9 cellular contexts compared by ENCODE assay signal in the genomic region with DNA sequence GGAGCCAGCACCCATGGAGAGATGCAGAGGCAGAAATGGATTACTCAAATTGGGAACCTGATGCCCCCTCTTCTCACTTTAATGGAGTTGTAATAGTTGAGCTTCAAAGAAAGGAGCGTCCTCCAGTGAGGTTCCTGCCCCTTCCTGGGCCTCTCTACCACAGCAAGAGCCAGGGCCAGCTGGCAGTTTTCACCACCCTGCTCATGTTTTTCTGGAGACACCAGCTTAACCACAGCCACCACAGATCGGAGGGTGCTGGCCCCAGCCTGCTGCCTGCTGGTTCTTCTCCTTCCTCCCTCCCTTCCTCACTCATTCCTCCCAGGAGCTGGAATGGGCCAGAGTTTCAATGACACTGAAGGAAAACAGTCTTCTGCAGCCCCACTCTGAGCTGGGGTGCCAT. TPM values are rescaled to one million over a fixed set of nuclear protein-coding genes. Genes with fewer than 3 reads are reported as not detected.
A peak's percentile ranks its signal among the peaks of the same experiment; 100 is the strongest.
DNase-seq lines count a peak whose midpoint lies in the region; ATAC-seq and TF ChIP-seq lines count a peak whose summit lies in the region.
"Had no signal": no experiment of that assay in that cellular context is flagged by ENCODE, and none has a peak within 500 bp of the region (broad histone marks: within the 10 kb centered on the region; RNA-seq: fewer than 3 reads in every experiment).

No MANE protein-coding gene starts in this region.

- H3K4me3 Mint-ChIP-seq in activated naive CD8-positive, alpha-beta T cell treated with anti-CD3 and anti-CD28 coated beads, Interleukin-2, amount 50 U/mL, for 24 hours: no peak overlapping the region
- peak overlapping the region; percentile 77 for H3K4me3 Mint-ChIP-seq in natural killer cell
- H3K4me3 Mint-ChIP-seq: memory B cell had no signal

- H3K9me3 Mint-ChIP-seq in activated naive CD8-positive, alpha-beta T cell treated with anti-CD3 and anti-CD28 coated beads, Interleukin-2, amount 50 U/mL, for 24 hours: no peaks in the 10 kb centered on the region
- H3K9me3 Mint-ChIP-seq in natural killer cell: no peaks in the 10 kb centered on the region
- H3K9me3 Mint-ChIP-seq: memory B cell had no signal

- H3K27me3 ChIP-seq in adrenal gland: no peaks in the 10 kb centered on the region

- H3K36me3 ChIP-seq in adrenal gland (replicated peaks in 1 of 2): no peaks in the 10 kb centered on the region

- H3K36me3 Mint-ChIP-seq in activated naive CD8-positive, alpha-beta T cell treated with anti-CD3 and anti-CD28 coated beads, Interleukin-2, amount 50 U/mL, for 24 hours (ENCODE audit: low read depth): peaks cover 4% of the 10 kb centered on the region
- peaks cover 60% of the 10 kb centered on the region for H3K36me3 Mint-ChIP-seq in natural killer cell

- H3K4me1 ChIP-seq in adrenal gland (replicated peaks in 1 of 2): peaks cover 12 to 21% of the 10 kb centered on the region in 2 donors

- H3K27ac ChIP-seq in adrenal gland: no peak overlapping the region

- ATAC-seq in activated naive CD8-positive, alpha-beta T cell treated with anti-CD3 and anti-CD28 coated beads, Interleukin-2, amount 50 U/mL, for 24 hours: peak; percentile 48
- ATAC-seq in natural killer cell: peak; percentile 51 to 74 (median 70)
- ATAC-seq in GM19328 (IDR thresholded peaks at IDR 0.05; ENCODE audit: unreplicated experiment): no peak
- no peak for ATAC-seq in HG02938 (IDR thresholded peaks at IDR 0.05; ENCODE audit: unreplicated experiment)
- ATAC-seq in GM19452 (IDR thresholded peaks at IDR 0.05; ENCODE audit: unreplicated experiment): no peak

- TF ChIP-seq CTCF in natural killer cell (IDR thresholded peaks at IDR 0.05) (no peak), adrenal gland (IDR thresholded peaks at IDR 0.05) (no peak)

- TF ChIP-seq POLR2A in adrenal gland (IDR thresholded peaks at IDR 0.05): no peak

- H3K4me3 ChIP-seq in adrenal gland: no peak overlapping the region

- peak overlapping the region; percentile 33 for H3K27ac Mint-ChIP-seq in activated naive CD8-positive, alpha-beta T cell treated with anti-CD3 and anti-CD28 coated beads, Interleukin-2, amount 50 U/mL, for 24 hours
- peak overlapping the region; percentile 71 to 90 for H3K27ac Mint-ChIP-seq in natural killer cell
- H3K27ac Mint-ChIP-seq: memory B cell had no signal

- DNase-seq in GM03348 (ENCODE audit: low spot score) (peak; percentile 43), NCI-H2107 (lab: John Stamatoyannopoulos, UW) (peak; percentile 30), natural killer cell (no peak), adrenal gland (no peak)
- DNase-seq in activated naive CD8-positive, alpha-beta T cell treated with anti-CD3 and anti-CD28 coated beads, Interleukin-2, amount 50 U/mL, for 24 hours: peak; percentile 32

- 80 to 94% (median 85%) methylated on average over 2 of the region's 2 CpGs for WGBS in adrenal gland, 4 donors

- no peaks in the 10 kb centered on the region for H3K27me3 Mint-ChIP-seq in activated naive CD8-positive, alpha-beta T cell treated with anti-CD3 and anti-CD28 coated beads, Interleukin-2, amount 50 U/mL, for 24 hours
- H3K27me3 Mint-ChIP-seq in natural killer cell (ENCODE audit: low read depth in 2 of 2): no peaks in the 10 kb centered on the region
- H3K27me3 Mint-ChIP-seq: memory B cell had no signal

- H3K9me3 ChIP-seq in adrenal gland (replicated peaks in 1 of 3): no peaks in the 10 kb centered on the region

- intact Hi-C loops in natural killer cell (cut with micrococcal nuclease): loop anchor here (5.0 kb wide), 1 partner anchor 40 kb away; no protein-coding TSS in a partner anchor
- intact Hi-C loops in adrenal gland (cut with DNase I): no loop called here

- H3K4me1 Mint-ChIP-seq in activated naive CD8-positive, alpha-beta T cell treated with anti-CD3 and anti-CD28 coated beads, Interleukin-2, amount 50 U/mL, for 24 hours: peaks cover 45% of the 10 kb centered on the region
- H3K4me1 Mint-ChIP-seq in natural killer cell: peaks cover 83 to 94% of the 10 kb centered on the region in 2 donors

RNA-seq across cellular contexts. Expression of gene TRAF6, which starts 57.8 kb away (rescaled TPM):
- 10 to 100 TPM; 37.9 to 43.3 (median 40.2) TPM for total RNA-seq in natural killer cell
- total RNA-seq in adrenal gland: 10 to 100 TPM; 11.6 to 18.5 (median 17.2) TPM
- 10 to 100 TPM in 1 of 3 donors, 1 to 10 TPM in 2; 2.3 to 11.4 (median 2.7) TPM for polyA plus RNA-seq in adrenal gland

Comparison
In these comparisons a context has a peak if more than half of its experiments do, and no peak if none do; other contexts are left out.
1. DNase-seq: peak in GM03348 (single experiment), NCI-H2107 (single experiment) and activated naive CD8-positive, alpha-beta T cell treated with anti-CD3 and anti-CD28 coated beads, Interleukin-2, amount 50 U/mL, for 24 hours (single experiment); none in natural killer cell (single experiment) and adrenal gland (0 of 7).
2. ATAC-seq: peak in activated naive CD8-positive, alpha-beta T cell treated with anti-CD3 and anti-CD28 coated beads, Interleukin-2, amount 50 U/mL, for 24 hours (single experiment) and natural killer cell (3 of 3); none in GM19328 (single experiment), HG02938 (single experiment) and GM19452 (single experiment).